Comparison of ENCODE assay signal across 8 cellular contexts in the genomic region with DNA sequence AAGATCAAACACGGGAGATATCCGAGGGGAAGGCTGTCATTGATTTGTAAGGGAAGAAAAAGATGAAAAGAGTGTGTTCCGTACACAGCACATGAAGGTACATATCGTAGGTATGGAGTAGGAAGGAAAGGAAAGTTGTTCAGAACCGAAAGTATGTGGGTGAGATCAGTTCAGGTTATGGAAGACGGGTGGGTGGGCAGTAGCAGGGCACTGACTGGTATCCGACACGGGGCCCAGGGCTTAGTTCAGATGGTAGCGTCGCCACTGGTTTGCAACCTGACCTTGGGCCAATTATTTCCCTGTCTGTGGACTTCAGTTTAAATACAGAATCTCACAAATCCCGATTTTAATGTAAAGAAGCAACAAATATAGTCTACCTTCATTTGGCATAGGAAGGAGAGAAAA. TPM values are rescaled to one million over a fixed set of nuclear protein-coding genes. Genes with fewer than 3 reads are reported as not detected.
DNase-seq lines count a peak whose midpoint lies in the region; ATAC-seq and TF ChIP-seq lines count a peak whose summit lies in the region.

No MANE protein-coding gene starts in this region.

- H3F3A ChIP-seq in smooth muscle cell (ENCODE audit: low read depth), result peaks cover 27% of the 10 kb centered on the region

- no peak for ATAC-seq in HG03025 (IDR thresholded peaks at IDR 0.05; ENCODE audit: low FRiP score, unreplicated experiment)

- H3K9me3 ChIP-seq in hepatocyte (ENCODE audit: low read depth) (no peaks in the 10 kb centered on the region), smooth muscle cell (replicated peaks; ENCODE audit: low read depth) (no peaks in the 10 kb centered on the region)

- H3K4me2 ChIP-seq in hepatocyte (peak overlapping the region; percentile 93), smooth muscle cell (peak overlapping the region; percentile 91)

- H3K27me3 ChIP-seq in hepatocyte (no peaks in the 10 kb centered on the region), smooth muscle cell (ENCODE audit: low read depth) (no peaks in the 10 kb centered on the region)

- H3K27ac ChIP-seq in hepatocyte, result peak overlapping the region; percentile 96
- peak overlapping the region; percentile 97 for H3K27ac ChIP-seq in smooth muscle cell (ENCODE audit: low read depth)

- H3K4me3 ChIP-seq in hepatocyte, result peak overlapping the region; percentile 92
- peak overlapping the region; percentile 87 for H3K4me3 ChIP-seq in smooth muscle cell

- CTCF ChIA-PET in activated naive CD4-positive, alpha-beta T cell treated with anti-CD3 and anti-CD28 coated beads, Interleukin-2, amount 10 ng/mL, durations not matched to agents 7 days and 5 days (lab: Charles Lee), result interaction anchor here (0.8 to 1.4 kb wide), 2 partner anchors 168 to 1179 kb away, joined by 3 to 4 read pairs; no protein-coding TSS in a partner anchor

- no peaks in the 10 kb centered on the region for H3K9me3 Mint-ChIP-seq in activated naive CD4-positive, alpha-beta T cell treated with anti-CD3 and anti-CD28 coated beads, Interleukin-2, amount 10 ng/mL, durations not matched to agents 7 days and 5 days

- H3K36me3 ChIP-seq in hepatocyte (replicated peaks; ENCODE audit: insufficient read depth, low read depth) (no peaks in the 10 kb centered on the region), smooth muscle cell (ENCODE audit: low read depth) (no peaks in the 10 kb centered on the region)

- WGBS in hepatocyte (ENCODE audit: low lambda C conversion rate, missing lambda C conversion rate), result 2% methylated on average over 11 of the region's 11 CpGs
- WGBS in smooth muscle cell (ENCODE audit: low lambda C conversion rate), result 7% methylated on average over 11 of the region's 11 CpGs

- H3K36me3 Mint-ChIP-seq in activated naive CD4-positive, alpha-beta T cell treated with anti-CD3 and anti-CD28 coated beads, Interleukin-2, amount 10 ng/mL, durations not matched to agents 7 days and 5 days, result peaks cover 21% of the 10 kb centered on the region

- H3K4me1 ChIP-seq in hepatocyte (ENCODE audit: insufficient read depth) (peaks cover 52% of the 10 kb centered on the region), smooth muscle cell (ENCODE audit: low read depth) (peaks cover 65% of the 10 kb centered on the region)

- H2AFZ ChIP-seq in hepatocyte (no peak overlapping the region), smooth muscle cell (ENCODE audit: low read depth) (no peak overlapping the region)

- H3K4me3 Mint-ChIP-seq in activated naive CD4-positive, alpha-beta T cell treated with anti-CD3 and anti-CD28 coated beads, Interleukin-2, amount 10 ng/mL, durations not matched to agents 7 days and 5 days, result peak overlapping the region; percentile 83

- H3K9me2 ChIP-seq in hepatocyte (replicated peaks; ENCODE audit: insufficient read depth), result no peaks in the 10 kb centered on the region

- H3K9ac ChIP-seq in smooth muscle cell (ENCODE audit: low read depth), result peak overlapping the region; percentile 92

- peaks cover 8% of the 10 kb centered on the region for H3K27me3 Mint-ChIP-seq in activated naive CD4-positive, alpha-beta T cell treated with anti-CD3 and anti-CD28 coated beads, Interleukin-2, amount 10 ng/mL, durations not matched to agents 7 days and 5 days

- peaks cover 45% of the 10 kb centered on the region for H4K20me1 ChIP-seq in hepatocyte (ENCODE audit: insufficient read depth, poor library complexity, severe bottlenecking)
- peaks cover 45% of the 10 kb centered on the region for H4K20me1 ChIP-seq in smooth muscle cell (ENCODE audit: low read depth)

- H3K79me2 ChIP-seq in hepatocyte, result peaks cover 60% of the 10 kb centered on the region
- H3K79me2 ChIP-seq in smooth muscle cell (ENCODE audit: low read depth), result peaks cover 59% of the 10 kb centered on the region

- DNase-seq in stimulated activated naive CD4-positive, alpha-beta T cell treated with Interleukin-2 at 50 U/mL for 16 hours (lab: John Stamatoyannopoulos, UW), result peak; percentile 13
- no peak for DNase-seq in stimulated activated naive CD4-positive, alpha-beta T cell (lab: John Stamatoyannopoulos, UW)
- peak; percentile 41 for DNase-seq in activated naive CD4-positive, alpha-beta T cell treated with anti-CD3 and anti-CD28 coated beads, Interleukin-2, amount 10 ng/mL, durations not matched to agents 7 days and 5 days
- DNase-seq in hepatocyte (ENCODE audit: low spot score) (no peak), smooth muscle cell (lab: John Stamatoyannopoulos, UW; ENCODE audit: unreplicated experiment) (no peak), cerebellar cortex (ENCODE audit: low spot score) (no peak), NCI-H510A (lab: John Stamatoyannopoulos, UW) (no peak)

- H3K27ac Mint-ChIP-seq in activated naive CD4-positive, alpha-beta T cell treated with anti-CD3 and anti-CD28 coated beads, Interleukin-2, amount 10 ng/mL, durations not matched to agents 7 days and 5 days, result peak overlapping the region; percentile 94

- peaks cover 44% of the 10 kb centered on the region for H3K4me1 Mint-ChIP-seq in activated naive CD4-positive, alpha-beta T cell treated with anti-CD3 and anti-CD28 coated beads, Interleukin-2, amount 10 ng/mL, durations not matched to agents 7 days and 5 days

- no peak for TF ChIP-seq CTCF in hepatocyte (IDR thresholded peaks at IDR 0.05; ENCODE audit: poor library complexity)
- TF ChIP-seq CTCF in smooth muscle cell (IDR thresholded peaks at IDR 0.05; ENCODE audit: borderline replicate concordance, insufficient read depth, poor library complexity, severe bottlenecking), result no peak

RNA-seq across cellular contexts. Expression of gene A3GALT2, which starts 27.8 kb away (rescaled TPM):
- total RNA-seq in hepatocyte (not detected in 2 replicates), smooth muscle cell (not detected in 2 replicates)
- polyA plus RNA-seq in hepatocyte (not detected in 2 replicates), smooth muscle cell (not detected in 2 replicates)

Comparison
In these comparisons a context has a peak if more than half of its experiments do, and no peak if none do; other contexts are left out.
1. DNase-seq: peak in stimulated activated naive CD4-positive, alpha-beta T cell treated with Interleukin-2 at 50 U/mL for 16 hours (single experiment) and activated naive CD4-positive, alpha-beta T cell treated with anti-CD3 and anti-CD28 coated beads, Interleukin-2, amount 10 ng/mL, durations not matched to agents 7 days and 5 days (single experiment); none in stimulated activated naive CD4-positive, alpha-beta T cell (0 of 6), hepatocyte (single experiment), smooth muscle cell (single experiment), cerebellar cortex (single experiment) and NCI-H510A (single experiment).